1 cellular context compared by ENCODE assay signal in genomic region chr6:44257007-44257752, GRCh38.
A peak's percentile ranks its signal among the peaks of the same experiment; 100 is the strongest.
TF ChIP-seq lines count a peak whose summit lies in the region.

Gene SLC35B2, minus strand, starts transcription at chr6:44257528. Its CDS starts 118 bp downstream, at chr6:44257410.

TF ChIP-seq in HepG2, 621 proteins besides CTCF, POLR2A, EP300 and RAD21 (continued from another document and continues in another):
- TF ChIP-seq AKNA (CRISPR knock-in tag; IDR thresholded peaks at IDR 0.05; ENCODE audit: borderline replicate concordance): no peak
- TF ChIP-seq ZXDC (CRISPR knock-in tag; IDR thresholded peaks at IDR 0.05): no peak
- TF ChIP-seq ZBTB2 (CRISPR knock-in tag; IDR thresholded peaks at IDR 0.05; ENCODE audit: low read depth): peak; percentile 98
- TF ChIP-seq ZNF260 (CRISPR knock-in tag; IDR thresholded peaks at IDR 0.05; ENCODE audit: borderline replicate concordance, low read depth): peak; percentile 87; the same call in 1 of the 2 replicates
- no peak for TF ChIP-seq ZNF777 (CRISPR knock-in tag; IDR thresholded peaks at IDR 0.05)
- no peak; the same call in 1 of the 2 replicates for TF ChIP-seq THRA (CRISPR knock-in tag; IDR thresholded peaks at IDR 0.05; ENCODE audit: borderline replicate concordance)
- TF ChIP-seq SMARCC2 (IDR thresholded peaks at IDR 0.05): no peak
- TF ChIP-seq KDM5A (IDR thresholded peaks at IDR 0.05; ENCODE audit: borderline replicate concordance, low read length): peak; percentile 89
- TF ChIP-seq ZNF792 (CRISPR knock-in tag; IDR thresholded peaks at IDR 0.05): peak; percentile 75
- TF ChIP-seq ZNF660 (CRISPR knock-in tag; IDR thresholded peaks at IDR 0.05; ENCODE audit: borderline replicate concordance, low read depth): no peak
- peak; percentile 96 for TF ChIP-seq ZNF605 (CRISPR knock-in tag; IDR thresholded peaks at IDR 0.05)
- TF ChIP-seq KLF12 (CRISPR knock-in tag; IDR thresholded peaks at IDR 0.05; ENCODE audit: borderline replicate concordance): peak; percentile 82; the same call in 1 of the 2 replicates
- TF ChIP-seq GPBP1L1 (CRISPR knock-in tag; IDR thresholded peaks at IDR 0.05): no peak
- peak; percentile 95 for TF ChIP-seq MAX (IDR thresholded peaks at IDR 0.05)
- no peak for TF ChIP-seq ZNF180 (CRISPR knock-in tag; IDR thresholded peaks at IDR 0.05; ENCODE audit: borderline replicate concordance, low read depth)
- no peak for TF ChIP-seq GRHL1 (CRISPR knock-in tag; conservative IDR thresholded peaks at IDR 0.05)
- TF ChIP-seq ZNF770 (CRISPR knock-in tag; IDR thresholded peaks at IDR 0.05): peak; percentile 80
- peak; percentile 88 for TF ChIP-seq SPEN (CRISPR knock-in tag; IDR thresholded peaks at IDR 0.05; ENCODE audit: low read depth)
- TF ChIP-seq MTA1 (CRISPR knock-in tag; IDR thresholded peaks at IDR 0.05; ENCODE audit: borderline replicate concordance): peak; percentile 15; the same call in 1 of the 2 replicates
- TF ChIP-seq GLI4 (CRISPR knock-in tag; IDR thresholded peaks at IDR 0.05; ENCODE audit: borderline replicate concordance): peak; percentile 60; the same call in 1 of the 2 replicates
- peak; percentile 94 for TF ChIP-seq ZNF441 (CRISPR knock-in tag; IDR thresholded peaks at IDR 0.05; ENCODE audit: borderline replicate concordance)
- TF ChIP-seq CREM (IDR thresholded peaks at IDR 0.05): no peak
- TF ChIP-seq CREM (CRISPR knock-in tag; IDR thresholded peaks at IDR 0.05): no peak
- TF ChIP-seq ZBTB44 (CRISPR knock-in tag; IDR thresholded peaks at IDR 0.05): no peak
- peak; percentile 85 for TF ChIP-seq BATF2 (CRISPR knock-in tag; IDR thresholded peaks at IDR 0.05)
- TF ChIP-seq ZNF609 (CRISPR knock-in tag; IDR thresholded peaks at IDR 0.05; ENCODE audit: borderline replicate concordance): peak; percentile 74
- no peak for TF ChIP-seq ZNF205 (CRISPR knock-in tag; IDR thresholded peaks at IDR 0.05)
- TF ChIP-seq LBX2 (CRISPR knock-in tag; IDR thresholded peaks at IDR 0.05; ENCODE audit: borderline replicate concordance): no peak
